Comparison of ENCODE assay signal across 18 cellular contexts in the genomic region with DNA sequence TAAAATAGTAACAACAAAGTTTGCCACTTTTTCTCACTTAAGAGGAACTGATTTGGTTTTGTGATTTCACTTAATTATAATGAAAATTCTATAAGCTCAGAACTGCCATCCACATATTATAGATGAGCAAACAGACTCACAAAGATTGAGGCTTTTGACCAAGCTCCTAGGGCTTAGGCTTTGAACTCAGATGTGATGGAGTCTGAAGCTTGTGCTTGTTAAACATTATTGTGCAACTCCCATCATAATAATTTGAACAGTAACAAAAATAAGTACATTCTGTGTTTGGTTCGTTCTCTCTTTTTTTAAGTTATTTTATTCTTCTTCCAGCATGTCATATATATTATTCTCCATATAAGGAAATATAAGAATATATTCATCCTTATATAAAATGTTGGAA.
"Had no signal": no experiment of that assay in that cellular context is flagged by ENCODE, and none has a peak within 500 bp of the region (broad histone marks: within the 10 kb centered on the region; RNA-seq: fewer than 3 reads in every experiment).

No MANE protein-coding gene starts in this region.

- H3K27me3 ChIP-seq: body of pancreas, gastrocnemius medialis, sigmoid colon, suprapubic skin, upper lobe of left lung had no signal

- ATAC-seq: body of pancreas, gastrocnemius medialis had no signal

- DNase-seq: activated naive CD4-positive, alpha-beta T cell treated with anti-CD3 and anti-CD28 coated beads, Interleukin-2, amount 50 U/mL, for 16 hours; activated T-cell treated with anti-CD3 and anti-CD28 coated beads for 4 hours; amniotic stem cell; body of pancreas; effector CD4-positive, alpha-beta T cell; gastrocnemius medialis; left ventricle myocardium inferior; nephron progenitor cell; sigmoid colon; stimulated activated CD4-positive, alpha-beta T cell treated with anti-CD3 and anti-CD28 coated beads, Interleukin-12 subunit alpha, Interleukin-12 subunit beta, amount 100 ng/mL, for 4 hours; stimulated activated naive CD4-positive, alpha-beta T cell treated with Interleukin-2 at 50 U/mL for 16 hours; upper lobe of left lung had no signal

- H3K4me3 ChIP-seq: body of pancreas, coronary artery, gastrocnemius medialis, left ventricle myocardium inferior, sigmoid colon, suprapubic skin, upper lobe of left lung had no signal

- H3K27me3 Mint-ChIP-seq: activated CD4-positive, alpha-beta T cell treated with anti-CD3 and anti-CD28 coated beads for 36 hours had no signal

- H3K27ac ChIP-seq: body of pancreas, coronary artery, epithelial cell of prostate, gastrocnemius medialis, left ventricle myocardium inferior, sigmoid colon, suprapubic skin, upper lobe of left lung, VCaP had no signal

- H3K4me1 ChIP-seq: body of pancreas, gastrocnemius medialis, left ventricle myocardium inferior, sigmoid colon, suprapubic skin, upper lobe of left lung had no signal

- H3K36me3 Mint-ChIP-seq: memory B cell had no signal

- H3K27ac Mint-ChIP-seq: memory B cell, nephron progenitor cell had no signal

- H3K9me3 ChIP-seq: body of pancreas, gastrocnemius medialis, left ventricle myocardium inferior, sigmoid colon, suprapubic skin, upper lobe of left lung had no signal

- H3K9me3 Mint-ChIP-seq: memory B cell, nephron progenitor cell had no signal

- H3K4me1 Mint-ChIP-seq: nephron progenitor cell had no signal

- H3K4me3 Mint-ChIP-seq: memory B cell, nephron progenitor cell had no signal

- H3K36me3 ChIP-seq: gastrocnemius medialis, left ventricle myocardium inferior, sigmoid colon, suprapubic skin, upper lobe of left lung had no signal
